8 cellular contexts compared by ENCODE assay signal in the genomic region with DNA sequence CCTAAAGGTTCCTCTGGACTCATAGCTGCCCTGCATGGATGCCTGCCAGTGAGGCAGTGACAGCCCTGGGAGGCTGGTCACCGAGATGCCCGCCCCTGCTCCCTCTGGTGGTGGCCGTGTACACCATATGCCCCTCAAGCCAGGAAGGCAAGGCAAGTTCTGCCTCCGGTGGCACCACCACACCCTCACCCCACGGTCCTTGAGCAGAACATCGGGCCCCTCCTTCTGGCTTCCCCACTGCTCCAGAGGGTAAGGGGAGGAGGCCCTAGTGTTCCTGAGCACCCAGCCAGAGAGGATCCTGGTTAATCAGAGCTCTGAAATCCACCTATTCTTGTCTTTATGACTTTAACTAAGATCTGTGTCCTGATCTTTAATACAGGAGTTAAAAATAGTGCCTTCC. TPM values are rescaled to one million over a fixed set of nuclear protein-coding genes. Genes with fewer than 3 reads are reported as not detected.
DNase-seq lines count a peak whose midpoint lies in the region; ATAC-seq and TF ChIP-seq lines count a peak whose summit lies in the region.

No MANE protein-coding gene starts in this region.

- H3K27me3 ChIP-seq in BJ (ENCODE audit: control insufficient read depth, insufficient read depth, low read length) (no peaks in the 10 kb centered on the region), WERI-Rb-1 (ENCODE audit: insufficient read depth, low read depth, severe bottlenecking) (no peaks in the 10 kb centered on the region), esophagus (ENCODE audit: control insufficient read depth in 1 of 2, insufficient read depth in 2 of 2, low read length in 2 of 2) (no peaks in the 10 kb centered on the region), sigmoid colon (no peaks in the 10 kb centered on the region)

- peak; percentile 89 for TF ChIP-seq CTCF in BJ (IDR thresholded peaks at IDR 0.05; ENCODE audit: insufficient read depth, low read depth, low read length)
- TF ChIP-seq CTCF in GM12875 (IDR thresholded peaks at IDR 0.05; ENCODE audit: borderline replicate concordance, insufficient read depth, low read depth, low read length) = peak; percentile 77
- peak; percentile 82 for TF ChIP-seq CTCF in WERI-Rb-1 (IDR thresholded peaks at IDR 0.05; ENCODE audit: low read depth, low read length)
- TF ChIP-seq CTCF in sigmoid colon (IDR thresholded peaks at IDR 0.05) = peak in 2 of 4 experiments; percentile 31 to 39

- intact Hi-C loops in sigmoid colon (cut with DNase I) = loop anchor here (2.0 to 5.0 kb wide), 2 partner anchors 45 to 105 kb away; no protein-coding TSS in a partner anchor

- no peak for TF ChIP-seq EP300 in sigmoid colon (IDR thresholded peaks at IDR 0.05)

- H3K4me3 ChIP-seq in BJ (ENCODE audit: low read depth, low read length) = no peak overlapping the region
- H3K4me3 ChIP-seq in GM12875 (ENCODE audit: low read depth, low read length) = no peak overlapping the region
- H3K4me3 ChIP-seq in WERI-Rb-1 (ENCODE audit: low read depth, low read length) = no peak overlapping the region
- no peak overlapping the region for H3K4me3 ChIP-seq in esophagus (ENCODE audit: low read depth in 1 of 2, low read length in 2 of 2)
- H3K4me3 ChIP-seq in sigmoid colon = no peak overlapping the region

- 24 to 45% methylated on average over 6 of the region's 6 CpGs for WGBS in esophagus, 2 donors
- 40 to 51% methylated on average over 6 of the region's 6 CpGs for WGBS in sigmoid colon, 2 donors

- CTCF ChIA-PET in BJ (lab: Yijun Ruan, JAX) = interaction anchor here (0.7 to 11.6 kb wide), 19 partner anchors 10 to 122 kb away, joined by 3 to 194 read pairs (median 7); partner anchors contain the start of genes CHTOP, S100A1, S100A13 and S100A6

- H3K36me3 ChIP-seq in BJ (ENCODE audit: control insufficient read depth, insufficient read depth, low read length) (peaks cover 4% of the 10 kb centered on the region), WERI-Rb-1 (peaks cover 50% of the 10 kb centered on the region), esophagus (ENCODE audit: control insufficient read depth in 2 of 2, insufficient read depth in 2 of 2, low read length in 1 of 2) (no peaks in the 10 kb centered on the region), sigmoid colon (peaks cover 0 to 33% (median 10%) of the 10 kb centered on the region in 4 donors)

- H3K4me1 ChIP-seq in esophagus (ENCODE audit: control insufficient read depth in 2 of 2, insufficient read depth in 2 of 2, low read length in 1 of 2) (peaks cover 2 to 13% of the 10 kb centered on the region in 2 donors), sigmoid colon (peaks cover 0 to 29% (median 17%) of the 10 kb centered on the region in 4 donors)

- H3K27ac ChIP-seq in WERI-Rb-1 = no peak overlapping the region
- H3K27ac ChIP-seq in esophagus (ENCODE audit: low read depth in 2 of 2, low read length in 1 of 2) = peak overlapping the region; percentile 96 to 98
- H3K27ac ChIP-seq in sigmoid colon = peak overlapping the region in 3 of 4 donors; percentile 5 to 10 (median 7)

- POLR2A ChIA-PET in BJ (lab: Charles Lee) = interaction anchor here (1.3 kb wide), 1 partner anchor 10 kb away, joined by 4 read pairs; the partner anchor contains the start of gene S100A13

- no peak for ATAC-seq in HG03571 (IDR thresholded peaks at IDR 0.05; ENCODE audit: unreplicated experiment)

- H3K9me3 ChIP-seq in WERI-Rb-1 (ENCODE audit: severe bottlenecking) (peaks cover 6% of the 10 kb centered on the region), esophagus (ENCODE audit: control insufficient read depth in 2 of 2, insufficient read depth in 1 of 2, low read depth in 1 of 2, low read length in 1 of 2) (no peaks in the 10 kb centered on the region), sigmoid colon (no peaks in the 10 kb centered on the region)

- DNase-seq in BJ (ENCODE audit: low read depth) = no peak
- peak; percentile 39 for DNase-seq in KG1 (lab: John Stamatoyannopoulos, UW)
- DNase-seq in WERI-Rb-1 = peak; percentile 73
- DNase-seq in sigmoid colon = peak; percentile 90
- no peak for DNase-seq in NCI-H146 treated with DMSO at 0.1 percent for 48 hours (lab: John Stamatoyannopoulos, UW; ENCODE audit: unreplicated experiment)

- no peak for TF ChIP-seq POLR2A in sigmoid colon (IDR thresholded peaks at IDR 0.05)

RNA-seq across cellular contexts. Expression of gene S100A14, which starts 1.6 kb away (rescaled TPM):
- not detected in 2 replicates for polyA plus RNA-seq in BJ (2011; rRNA removed)
- not detected in 2 replicates for polyA minus RNA-seq in BJ (2011; rRNA and poly(A)+ RNA removed)
- 1,000 to 10,000 TPM; 2,532 to 3,167 TPM for polyA plus RNA-seq in esophagus
- 1 to 10 TPM in 1 of 4 donors, under 1 TPM in 1, not detected in 2; 0.82 to 1.8 TPM for total RNA-seq in sigmoid colon
- 1,000 to 10,000 TPM in 1 of 3 donors, 100 to 1,000 TPM in 2; 789 to 1,144 (median 825) TPM for polyA plus RNA-seq in sigmoid colon

RNA-seq across cellular contexts. Expression of gene S100A16, which starts 4.7 kb away (rescaled TPM):
- polyA plus RNA-seq in BJ (2011; rRNA removed) = 490 and 699 TPM in 2 replicates
- 144 and 271 TPM in 2 replicates for polyA minus RNA-seq in BJ (2011; rRNA and poly(A)+ RNA removed)
- 1,000 to 10,000 TPM; 2,016 to 2,151 TPM for polyA plus RNA-seq in esophagus
- 10 to 100 TPM; 35.6 to 49.9 (median 39.7) TPM for total RNA-seq in sigmoid colon
- polyA plus RNA-seq in sigmoid colon = 100 to 1,000 TPM; 332 to 492 (median 370) TPM

RNA-seq across cellular contexts. Expression of gene S100A13, which starts 9.6 kb away (rescaled TPM):
- 310 and 313 TPM in 2 replicates for polyA plus RNA-seq in BJ (2011; rRNA removed)
- 37.9 and 76.9 TPM in 2 replicates for polyA minus RNA-seq in BJ (2011; rRNA and poly(A)+ RNA removed)
- polyA plus RNA-seq in esophagus = 100 to 1,000 TPM in 1 of 2 donors, 10 to 100 TPM in 1; 74.3 to 122 TPM
- 100 to 1,000 TPM in 3 of 4 donors, 10 to 100 TPM in 1; 86.3 to 305 (median 278) TPM for total RNA-seq in sigmoid colon
- polyA plus RNA-seq in sigmoid colon = 100 to 1,000 TPM; 113 to 302 (median 126) TPM

RNA-seq across cellular contexts. Expression of gene S100A1, which starts 10.6 kb away (rescaled TPM):
- polyA plus RNA-seq in BJ (2011; rRNA removed) = 0.31 and 0.71 TPM in 2 replicates
- not detected in 2 replicates for polyA minus RNA-seq in BJ (2011; rRNA and poly(A)+ RNA removed)
- 1 to 10 TPM in 1 of 2 donors, under 1 TPM in 1; 0.93 to 2.3 TPM for polyA plus RNA-seq in esophagus
- 10 to 100 TPM in 2 of 4 donors, 1 to 10 TPM in 2; 2.3 to 22.2 (median 10.9) TPM for total RNA-seq in sigmoid colon
- polyA plus RNA-seq in sigmoid colon = 1 to 10 TPM; 3.2 to 6.6 (median 4.4) TPM

RNA-seq across cellular contexts. Expression of gene CHTOP, which starts 16.2 kb away (rescaled TPM):
- polyA plus RNA-seq in BJ (2011; rRNA removed) (36.8 and 38.4 TPM in 2 replicates), esophagus (10 to 100 TPM; 41.6 to 45.5 TPM), sigmoid colon (10 to 100 TPM; 35.4 to 65.4 (median 38.6) TPM)
- 18.6 and 21.2 TPM in 2 replicates for polyA minus RNA-seq in BJ (2011; rRNA and poly(A)+ RNA removed)
- 10 to 100 TPM; 44.8 to 57.8 (median 50.2) TPM for total RNA-seq in sigmoid colon

Comparison
In these comparisons a context has a peak if more than half of its experiments do, and no peak if none do; other contexts are left out.
1. DNase-seq: peak in KG1 (single experiment), WERI-Rb-1 (single experiment) and sigmoid colon (single experiment); none in BJ (single experiment) and NCI-H146 treated with DMSO at 0.1 percent for 48 hours (single experiment).
2. RNA of gene S100A14, which starts 1.6 kb away (polyA plus RNA-seq): 2,532 to 3,167 TPM in esophagus and 789 to 1,144 TPM in sigmoid colon; not detected in BJ; every median in the first group is over 100 times any median in the second.